ENCODE assay signal across 19 cellular contexts in the genomic region with DNA sequence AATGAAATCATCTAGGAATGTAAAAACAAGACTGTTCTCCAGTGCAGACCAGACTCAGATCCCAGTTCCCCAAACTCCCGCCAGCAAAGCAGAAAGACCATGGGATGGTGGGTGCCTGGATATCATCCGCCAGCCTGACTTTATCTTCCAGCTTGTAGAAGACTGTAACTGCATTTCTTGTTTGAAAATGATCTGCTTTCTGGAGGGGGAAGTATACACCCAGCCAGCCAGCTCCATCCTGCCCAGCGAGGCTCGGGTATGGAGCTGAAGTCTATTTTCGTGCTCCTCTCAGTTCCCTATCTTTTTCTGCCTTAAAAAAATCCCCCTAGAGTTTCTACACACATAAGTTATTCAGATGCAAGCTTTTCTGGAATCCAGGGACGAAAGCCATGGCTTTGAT. TPM values are rescaled to one million over a fixed set of nuclear protein-coding genes. Genes with fewer than 3 reads are reported as not detected.
DNase-seq lines count a peak whose midpoint lies in the region; ATAC-seq, FAIRE-seq and TF ChIP-seq lines count a peak whose summit lies in the region.
"Had no signal": no experiment of that assay in that cellular context is flagged by ENCODE, and none has a peak within 500 bp of the region (broad histone marks: within the 10 kb centered on the region; RNA-seq: fewer than 3 reads in every experiment).

No MANE protein-coding gene starts in this region.

- peaks cover 10% of the 10 kb centered on the region for H3K27me3 Mint-ChIP-seq in astrocyte (ENCODE audit: low read depth, unreplicated experiment)
- H3K27me3 Mint-ChIP-seq: activated naive CD4-positive, alpha-beta T cell treated with anti-CD3 and anti-CD28 coated beads, Interleukin-2, amount 10 ng/mL, durations not matched to agents 7 days and 5 days had no signal

- no peaks in the 10 kb centered on the region for H3K36me3 Mint-ChIP-seq in astrocyte (ENCODE audit: low read depth, unreplicated experiment)
- H3K36me3 Mint-ChIP-seq: activated naive CD4-positive, alpha-beta T cell treated with anti-CD3 and anti-CD28 coated beads, Interleukin-2, amount 10 ng/mL, durations not matched to agents 7 days and 5 days had no signal

- peaks cover 3% of the 10 kb centered on the region for H3K4me1 Mint-ChIP-seq in astrocyte (ENCODE audit: low read depth, unreplicated experiment)
- H3K4me1 Mint-ChIP-seq: activated naive CD4-positive, alpha-beta T cell treated with anti-CD3 and anti-CD28 coated beads, Interleukin-2, amount 10 ng/mL, durations not matched to agents 7 days and 5 days had no signal

- no peaks in the 10 kb centered on the region for H3K27me3 ChIP-seq in astrocyte (ENCODE audit: insufficient read depth, low read length)
- H3K27me3 ChIP-seq: colonic mucosa, suprapubic skin had no signal

- H3K9me3 Mint-ChIP-seq in astrocyte (ENCODE audit: unreplicated experiment), result no peaks in the 10 kb centered on the region
- H3K9me3 Mint-ChIP-seq: activated naive CD4-positive, alpha-beta T cell treated with anti-CD3 and anti-CD28 coated beads, Interleukin-2, amount 10 ng/mL, durations not matched to agents 7 days and 5 days had no signal

- H3K79me2 ChIP-seq in astrocyte (ENCODE audit: insufficient read depth, low read length), result no peaks in the 10 kb centered on the region

- no peak for FAIRE-seq in astrocyte (lab: Jason Lieb, UNC)
- FAIRE-seq: endothelial cell of umbilical vein, GM12892 had no signal

- TF ChIP-seq CTCF in astrocyte (IDR thresholded peaks at IDR 0.05; ENCODE audit: insufficient read depth, low read depth, low read length), result no peak

- H3K9ac ChIP-seq in astrocyte (ENCODE audit: low read length), result no peak overlapping the region
- H3K9ac ChIP-seq: KMS-11 had no signal

- H3K4me2 ChIP-seq in astrocyte (ENCODE audit: low read length), result no peak overlapping the region
- H3K4me2 ChIP-seq: KMS-11 had no signal

- H2AFZ ChIP-seq in astrocyte (ENCODE audit: low read depth, low read length), result no peak overlapping the region

- no peak overlapping the region for H3K4me3 Mint-ChIP-seq in astrocyte (ENCODE audit: unreplicated experiment)
- H3K4me3 Mint-ChIP-seq: activated naive CD4-positive, alpha-beta T cell treated with anti-CD3 and anti-CD28 coated beads, Interleukin-2, amount 10 ng/mL, durations not matched to agents 7 days and 5 days had no signal

- DNase-seq in MV-4-11 (lab: John Stamatoyannopoulos, UW), result peak; percentile 78
- no peak for DNase-seq in astrocyte (ENCODE audit: low read depth)
- DNase-seq in medulla oblongata (ENCODE audit: extremely low spot score), result peak; percentile 52
- no peak for DNase-seq in substantia nigra (lab: John Stamatoyannopoulos, UW)
- no peak for DNase-seq in germinal center (ENCODE audit: low spot score)
- no peak for DNase-seq in activated T-cell treated with anti-CD3 and anti-CD28 coated beads for 4 hours
- DNase-seq: activated CD4-positive, alpha-beta T cell treated with anti-CD3 and anti-CD28 coated beads, Interleukin-2, amount 50 U/mL, for 4 hours; activated naive CD4-positive, alpha-beta T cell treated with anti-CD3 and anti-CD28 coated beads, Interleukin-2, amount 10 ng/mL, durations not matched to agents 7 days and 5 days; colonic mucosa; DMS 273 treated with DMSO at 0.1 percent for 48 hours; GDM1; stimulated activated CD8-positive, alpha-beta memory T cell treated with anti-CD3 and anti-CD28 coated beads, Interleukin-4, amount 100 ng/mL, for 48 hours had no signal

- H4K20me1 ChIP-seq in astrocyte (ENCODE audit: insufficient read depth, low read length), result peaks cover 9% of the 10 kb centered on the region

- H3K9me3 ChIP-seq in astrocyte (ENCODE audit: insufficient read depth, low read depth, low read length), result no peaks in the 10 kb centered on the region
- H3K9me3 ChIP-seq: colonic mucosa, suprapubic skin had no signal

- ATAC-seq in HG03135 (IDR thresholded peaks at IDR 0.05; ENCODE audit: unreplicated experiment), result no peak

- no peaks in the 10 kb centered on the region for H3K36me3 ChIP-seq in astrocyte (ENCODE audit: insufficient read depth, low read length)
- H3K36me3 ChIP-seq: colonic mucosa, suprapubic skin had no signal

- no peak overlapping the region for H3K4me3 ChIP-seq in astrocyte (ENCODE audit: insufficient read depth, low read depth, low read length)
- H3K4me3 ChIP-seq: colonic mucosa, skin epidermis, suprapubic skin had no signal

- peak overlapping the region; percentile 63 for H3K27ac Mint-ChIP-seq in astrocyte (ENCODE audit: unreplicated experiment)
- H3K27ac Mint-ChIP-seq: activated naive CD4-positive, alpha-beta T cell treated with anti-CD3 and anti-CD28 coated beads, Interleukin-2, amount 10 ng/mL, durations not matched to agents 7 days and 5 days had no signal

- H3K27ac ChIP-seq in astrocyte (ENCODE audit: low read depth, low read length) (no peak overlapping the region), substantia nigra (ENCODE audit: low read depth, low read length, poor library complexity, severe bottlenecking) (peak overlapping the region; percentile 5)
- H3K27ac ChIP-seq: colonic mucosa, KMS-11, RWPE1, suprapubic skin had no signal

- H3K4me1 ChIP-seq in astrocyte (ENCODE audit: insufficient read depth, low read length), result no peaks in the 10 kb centered on the region

RNA-seq across cellular contexts. Expression of gene CEBPG, which starts 31.0 kb away (rescaled TPM):
- 31.7 and 34.0 TPM in 2 replicates for total RNA-seq in astrocyte

Comparison
In these comparisons a context has a peak if more than half of its experiments do, and no peak if none do; other contexts are left out.
1. DNase-seq: peak in MV-4-11 (single experiment) and medulla oblongata (single experiment); none in astrocyte (single experiment), substantia nigra (0 of 49), germinal center (single experiment) and activated T-cell treated with anti-CD3 and anti-CD28 coated beads for 4 hours (single experiment).